Comparison of ENCODE assay signal across 8 cellular contexts in genomic region chr10:79243211-79244067, GRCh38.
DNase-seq lines count a peak whose midpoint lies in the region; ATAC-seq and TF ChIP-seq lines count a peak whose summit lies in the region.

No MANE protein-coding gene starts in this region.

- peak overlapping the region; percentile 65 for H3K4me3 Mint-ChIP-seq in mesothelial cell of epicardium
- H3K4me3 Mint-ChIP-seq in stimulated activated effector memory CD8-positive, alpha-beta T cell treated with anti-CD3 and anti-CD28 coated beads, Interleukin-12 subunit alpha, Interleukin-12 subunit beta, amount 100 ng/mL, for 72 hours: peak overlapping the region; percentile 68

- no peaks in the 10 kb centered on the region for H3K9me3 Mint-ChIP-seq in mesothelial cell of epicardium
- no peaks in the 10 kb centered on the region for H3K9me3 Mint-ChIP-seq in stimulated activated effector memory CD8-positive, alpha-beta T cell treated with anti-CD3 and anti-CD28 coated beads, Interleukin-12 subunit alpha, Interleukin-12 subunit beta, amount 100 ng/mL, for 72 hours

- H3K4me3 ChIP-seq in HL-60 (replicated peaks; ENCODE audit: insufficient read depth, low read length) (peak overlapping the region; percentile 54), coronary artery (peak overlapping the region; percentile 81)

- H3K27ac ChIP-seq in HL-60 (replicated peaks) (peak overlapping the region; percentile 84), coronary artery (peak overlapping the region; percentile 91 to 97)

- no peaks in the 10 kb centered on the region for H3K27me3 ChIP-seq in HL-60 (ENCODE audit: insufficient read depth, poor library complexity, severe bottlenecking)

- peak; percentile 28 for DNase-seq in COR-L47 (lab: John Stamatoyannopoulos, UW)
- peak; percentile 70 to 72 for DNase-seq in HL-60 (ENCODE audit: low read depth in 1 of 2, low spot score in 1 of 2)
- DNase-seq in activated CD4-positive, alpha-beta T cell treated with anti-CD3 and anti-CD28 coated beads for 4 hours: peak; percentile 52 to 58
- DNase-seq in coronary artery (ENCODE audit: low spot score): no peak
- peak in 1 of 2 experiments; percentile 65 for DNase-seq in mesothelial cell of epicardium (ENCODE audit: low spot score in 2 of 2, unreplicated experiment in 2 of 2)
- peak; percentile 53 to 86 for DNase-seq in stimulated activated effector memory CD8-positive, alpha-beta T cell treated with anti-CD3 and anti-CD28 coated beads, Interleukin-12 subunit alpha, Interleukin-12 subunit beta, amount 100 ng/mL, for 72 hours (ENCODE audit: low spot score in 2 of 2)
- DNase-seq in NCI-H2107 (lab: John Stamatoyannopoulos, UW): no peak

- ATAC-seq in GM19455 (IDR thresholded peaks at IDR 0.05; ENCODE audit: unreplicated experiment): peak; percentile 53
- peak; percentile 80 for ATAC-seq in stimulated activated effector memory CD8-positive, alpha-beta T cell treated with anti-CD3 and anti-CD28 coated beads, Interleukin-12 subunit alpha, Interleukin-12 subunit beta, amount 100 ng/mL, for 72 hours

- no peaks in the 10 kb centered on the region for H3K27me3 Mint-ChIP-seq in mesothelial cell of epicardium (ENCODE audit: low read depth)

- H3K27ac Mint-ChIP-seq in mesothelial cell of epicardium: peak overlapping the region; percentile 73
- peak overlapping the region; percentile 90 for H3K27ac Mint-ChIP-seq in stimulated activated effector memory CD8-positive, alpha-beta T cell treated with anti-CD3 and anti-CD28 coated beads, Interleukin-12 subunit alpha, Interleukin-12 subunit beta, amount 100 ng/mL, for 72 hours

- H3K4me1 Mint-ChIP-seq in mesothelial cell of epicardium: peaks cover 67% of the 10 kb centered on the region
- H3K4me1 Mint-ChIP-seq in stimulated activated effector memory CD8-positive, alpha-beta T cell treated with anti-CD3 and anti-CD28 coated beads, Interleukin-12 subunit alpha, Interleukin-12 subunit beta, amount 100 ng/mL, for 72 hours: peaks cover 75% of the 10 kb centered on the region

- TF ChIP-seq CTCF in HL-60 (IDR thresholded peaks at IDR 0.05; ENCODE audit: insufficient read depth, low read length) (no peak), coronary artery (IDR thresholded peaks at IDR 0.05) (no peak), mesothelial cell of epicardium (IDR thresholded peaks at IDR 0.05; ENCODE audit: unreplicated experiment) (no peak)

- H3K36me3 Mint-ChIP-seq in mesothelial cell of epicardium: no peaks in the 10 kb centered on the region
- peaks cover 38% of the 10 kb centered on the region for H3K36me3 Mint-ChIP-seq in stimulated activated effector memory CD8-positive, alpha-beta T cell treated with anti-CD3 and anti-CD28 coated beads, Interleukin-12 subunit alpha, Interleukin-12 subunit beta, amount 100 ng/mL, for 72 hours

Comparison
In these comparisons a context has a peak if more than half of its experiments do, and no peak if none do; other contexts are left out.
1. DNase-seq: peak in COR-L47 (single experiment), HL-60 (2 of 2), activated CD4-positive, alpha-beta T cell treated with anti-CD3 and anti-CD28 coated beads for 4 hours (2 of 2) and stimulated activated effector memory CD8-positive, alpha-beta T cell treated with anti-CD3 and anti-CD28 coated beads, Interleukin-12 subunit alpha, Interleukin-12 subunit beta, amount 100 ng/mL, for 72 hours (2 of 2); none in coronary artery (single experiment) and NCI-H2107 (single experiment).